8 cellular contexts compared by ENCODE assay signal in genomic region chr20:35171753-35172433, GRCh38. TPM values are rescaled to one million over a fixed set of nuclear protein-coding genes. Genes with fewer than 3 reads are reported as not detected.
DNase-seq lines count a peak whose midpoint lies in the region; ATAC-seq, FAIRE-seq and TF ChIP-seq lines count a peak whose summit lies in the region.

Gene PROCR (plus strand): TSS chr20:35172072. CDS start chr20:35172155, 83 bp downstream.

- H3K4me1 ChIP-seq in HUES6 (ENCODE audit: control insufficient read depth, insufficient read depth, low read length) (peaks cover 35% of the 10 kb centered on the region), SK-N-SH (ENCODE audit: control insufficient read depth in 1 of 2, insufficient read depth in 2 of 2, low read depth in 1 of 2, low read length in 1 of 2) (peaks cover 0 to 12% of the 10 kb centered on the region in 2 experiments; a peak in 1 of 4 replicates), kidney (ENCODE audit: control insufficient read depth in 1 of 2, insufficient read depth in 1 of 2, low read depth in 1 of 2, low read length in 2 of 2) (peaks cover 7 to 11% of the 10 kb centered on the region in 2 donors)

- TF ChIP-seq RAD21 in SK-N-SH (IDR thresholded peaks at IDR 0.05; ENCODE audit: low read length), result no peak

- no peak for TF ChIP-seq EP300 in SK-N-SH (IDR thresholded peaks at IDR 0.05; ENCODE audit: borderline replicate concordance in 1 of 2, low read depth in 1 of 2, low read length in 1 of 2)

- no peak within 1 kb of the TSS for H3K27ac ChIP-seq in HUES6 (ENCODE audit: low read depth, low read length)
- H3K27ac ChIP-seq in SK-N-SH (ENCODE audit: low read depth in 2 of 2, low read length in 1 of 2), result peak within 1 kb of the TSS in 1 of 2 experiments; percentile 58; a peak in 2 of 4 replicates
- H3K27ac ChIP-seq in kidney (ENCODE audit: low read depth in 2 of 2, low read length in 2 of 2), result peak within 1 kb of the TSS; percentile 67 to 68

- H3K9ac ChIP-seq in HUES6 (ENCODE audit: low read length) (peak within 1 kb of the TSS; percentile 18), SK-N-SH (peak within 1 kb of the TSS; percentile 22; the same call in 1 of the 2 replicates), kidney (ENCODE audit: low read length in 2 of 2) (peak within 1 kb of the TSS; percentile 39 to 80)

- H3K27me3 ChIP-seq in HUES6 (ENCODE audit: control insufficient read depth, insufficient read depth, low read length) (no peaks in the 10 kb centered on the region), SK-N-SH (ENCODE audit: insufficient read depth) (no peaks in the 10 kb centered on the region)

- CTCF ChIA-PET in SK-N-SH (lab: Yijun Ruan, JAX), result no interaction called here

- peaks cover 5% of the 10 kb centered on the region for H3F3A ChIP-seq in SK-N-SH (replicated peaks; ENCODE audit: insufficient read depth)

- H3K79me2 ChIP-seq in SK-N-SH (ENCODE audit: insufficient read depth), result no peaks in the 10 kb centered on the region

- peak within 1 kb of the TSS; percentile 76 for H3K4me2 ChIP-seq in SK-N-SH

- FAIRE-seq in kidney (lab: Jason Lieb, UNC), result no peak

- peak within 1 kb of the TSS; percentile 89 for H2AFZ ChIP-seq in SK-N-SH (ENCODE audit: low read depth)

- no peaks in the 10 kb centered on the region for H4K20me1 ChIP-seq in SK-N-SH (ENCODE audit: insufficient read depth)

- peak within 1 kb of the TSS; percentile 56 for H3K4me3 ChIP-seq in HUES6 (ENCODE audit: low read depth, low read length)
- H3K4me3 ChIP-seq in SK-N-SH (ENCODE audit: low read depth in 2 of 2, low read length in 1 of 2), result peak within 1 kb of the TSS; percentile 32 to 35; a peak in 3 of 4 replicates
- peak within 1 kb of the TSS; percentile 62 to 70 for H3K4me3 ChIP-seq in kidney (ENCODE audit: low read length in 2 of 2)

- POLR2A ChIA-PET in SK-N-SH (lab: Yijun Ruan, JAX), result no interaction called here

- intact Hi-C loops in kidney (cut with DNase I), result no loop called here

- TF ChIP-seq CTCF in SK-N-SH (IDR thresholded peaks at IDR 0.05) (no peak), kidney (IDR thresholded peaks at IDR 0.05; ENCODE audit: borderline replicate concordance, extremely low read depth, insufficient read depth) (no peak)

- no peaks in the 10 kb centered on the region for H3K9me2 ChIP-seq in SK-N-SH

- peaks cover 4% of the 10 kb centered on the region for H3K36me3 ChIP-seq in HUES6 (ENCODE audit: control insufficient read depth, insufficient read depth, low read length)
- no peaks in the 10 kb centered on the region for H3K36me3 ChIP-seq in SK-N-SH (replicated peaks in 1 of 2; ENCODE audit: control insufficient read depth in 1 of 2, insufficient read depth in 2 of 2, low read length in 1 of 2)
- no peaks in the 10 kb centered on the region for H3K36me3 ChIP-seq in kidney (ENCODE audit: control insufficient read depth in 1 of 2, insufficient read depth in 2 of 2, low read length in 2 of 2)

- ATAC-seq in GM18858 (IDR thresholded peaks at IDR 0.05; ENCODE audit: unreplicated experiment) (no peak), HG02973 (IDR thresholded peaks at IDR 0.05; ENCODE audit: unreplicated experiment) (no peak)

- H3K9me3 ChIP-seq in HUES6 (ENCODE audit: control insufficient read depth, insufficient read depth, low read depth, low read length), result no peaks in the 10 kb centered on the region
- H3K9me3 ChIP-seq in SK-N-SH, result no peaks in the 10 kb centered on the region
- no peaks in the 10 kb centered on the region for H3K9me3 ChIP-seq in kidney (ENCODE audit: control insufficient read depth in 1 of 2, low read length in 2 of 2)

- 41% methylated on average over 16 of the region's 16 CpGs for WGBS in SK-N-SH (ENCODE audit: low lambda C conversion rate)

- peak; percentile 49 for DNase-seq in CMK (ENCODE audit: low read depth)
- DNase-seq in SK-N-SH, result peak; percentile 51
- DNase-seq in dedifferentiated amniotic fluid mesenchymal stem cell (ENCODE audit: extremely low spot score), result peak; percentile 58
- DNase-seq in kidney, result peak; percentile 92
- peak; percentile 62 for DNase-seq in smooth muscle cell of the brain vasculature (ENCODE audit: low read depth, low spot score)

TF ChIP-seq in SK-N-SH, 30 proteins besides CTCF, POLR2A, EP300 and RAD21:
- TF ChIP-seq ZBTB33 (IDR thresholded peaks at IDR 0.05; ENCODE audit: borderline replicate concordance, low read depth) (no peak), SMC3 (IDR thresholded peaks at IDR 0.05; ENCODE audit: low read depth, low read length) (no peak), USF2 (IDR thresholded peaks at IDR 0.05; ENCODE audit: borderline replicate concordance, low read depth, low read length) (no peak), NRF1 (IDR thresholded peaks at IDR 0.05; ENCODE audit: low read depth, low read length) (no peak), GABPA (IDR thresholded peaks at IDR 0.05; ENCODE audit: low read depth) (no peak), SIN3A (IDR thresholded peaks at IDR 0.05; ENCODE audit: borderline replicate concordance, low read depth, low read length) (no peak), TEAD4 (IDR thresholded peaks at IDR 0.05; ENCODE audit: borderline replicate concordance, insufficient read depth) (no peak), ELF1 (IDR thresholded peaks at IDR 0.05) (peak; percentile 12; the same call in 1 of the 2 replicates), USF1 (IDR thresholded peaks at IDR 0.05; ENCODE audit: borderline replicate concordance, low read depth) (no peak), FOXJ3 (CRISPR knock-in tag; IDR thresholded peaks at IDR 0.05) (no peak), GATA2 (CRISPR knock-in tag; IDR thresholded peaks at IDR 0.05) (0 out of 2 replicates have a peak, but pooled peaks have one; percentile 18), YY1 (IDR thresholded peaks at IDR 0.05; ENCODE audit: low read depth) (no peak)

RNA-seq across cellular contexts. Expression of gene PROCR, which starts in this region (rescaled TPM):
- polyA plus RNA-seq in SK-N-SH (2012; rRNA removed) (23.5 and 29.5 TPM in 2 replicates), kidney (ENCODE audit: insufficient read depth, low read depth, low replicate concordance) (20.7 TPM)
- 21.2 and 23.3 TPM in 2 replicates for polyA plus RNA-seq in SK-N-SH (2012; cell fraction: cytosol; rRNA removed)
- polyA plus RNA-seq in SK-N-SH (2012; cell fraction: nucleus; rRNA removed), result 15.0 and 26.5 TPM in 2 replicates
- 24.5 TPM for total RNA-seq in kidney
